Comparison of ENCODE assay signal across 17 cellular contexts in the genomic region with DNA sequence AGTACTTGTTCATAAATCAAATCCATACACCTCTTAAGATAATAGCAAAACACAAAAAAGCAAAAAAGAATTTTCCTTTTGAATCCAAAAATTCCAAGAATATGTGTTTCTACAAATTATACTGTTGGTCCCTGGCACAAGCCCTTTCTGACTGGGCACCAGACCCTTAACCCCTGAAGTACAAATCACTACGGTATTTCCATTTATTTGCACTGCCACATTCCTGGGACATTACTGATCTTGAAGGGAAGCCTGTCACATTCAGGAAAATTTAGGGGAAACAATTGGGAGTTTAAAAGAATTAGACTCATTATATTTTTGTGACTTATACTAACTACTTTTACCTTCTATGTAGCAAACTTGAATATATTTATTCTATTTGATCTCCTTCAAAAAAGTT.
"Had no signal": no experiment of that assay in that cellular context is flagged by ENCODE, and none has a peak within 500 bp of the region (broad histone marks: within the 10 kb centered on the region; RNA-seq: fewer than 3 reads in every experiment).

No MANE protein-coding gene starts in this region.

- H3K9me3 ChIP-seq: left lung, mucosa of descending colon, right atrium auricular region, stomach, thoracic aorta, upper lobe of right lung had no signal

- H3K36me3 Mint-ChIP-seq: activated naive CD8-positive, alpha-beta T cell treated with anti-CD3 and anti-CD28 coated beads for 36 hours; naive thymus-derived CD4-positive, alpha-beta T cell had no signal

- H3K4me3 Mint-ChIP-seq: activated naive CD8-positive, alpha-beta T cell treated with anti-CD3 and anti-CD28 coated beads for 36 hours; activated T-helper 1 cell treated with anti-CD3 and anti-CD28 coated beads, Interleukin-12 subunit alpha, Interleukin-12 subunit beta, Interleukin-2, Interleukin-4 antibody, amounts not matched to agents 30 ng/mL and 10 ng/mL and 1 ng/mL, durations not matched to agents 14 hours and 24 hours and 36 hours; naive thymus-derived CD4-positive, alpha-beta T cell had no signal

- H3K27ac Mint-ChIP-seq: activated naive CD8-positive, alpha-beta T cell treated with anti-CD3 and anti-CD28 coated beads for 36 hours; activated T-helper 1 cell treated with anti-CD3 and anti-CD28 coated beads, Interleukin-12 subunit alpha, Interleukin-12 subunit beta, Interleukin-2, Interleukin-4 antibody, amounts not matched to agents 30 ng/mL and 10 ng/mL and 1 ng/mL, durations not matched to agents 14 hours and 24 hours and 36 hours; naive thymus-derived CD4-positive, alpha-beta T cell had no signal

- H3K4me1 ChIP-seq: upper lobe of right lung had no signal

- H3K9me3 Mint-ChIP-seq: activated naive CD8-positive, alpha-beta T cell treated with anti-CD3 and anti-CD28 coated beads for 36 hours; activated T-helper 1 cell treated with anti-CD3 and anti-CD28 coated beads, Interleukin-12 subunit alpha, Interleukin-12 subunit beta, Interleukin-2, Interleukin-4 antibody, amounts not matched to agents 30 ng/mL and 10 ng/mL and 1 ng/mL, durations not matched to agents 14 hours and 24 hours and 36 hours; naive thymus-derived CD4-positive, alpha-beta T cell had no signal

- H3K36me3 ChIP-seq: brain microvascular endothelial cell, left lung, right atrium auricular region, stomach, thoracic aorta, upper lobe of right lung had no signal

- H3K27me3 ChIP-seq: brain microvascular endothelial cell, left lung, right atrium auricular region, stomach, upper lobe of right lung had no signal

- ATAC-seq: left lung; mucosa of descending colon; naive thymus-derived CD4-positive, alpha-beta T cell; upper lobe of right lung had no signal

- H3K27ac ChIP-seq: brain microvascular endothelial cell, left lung, right atrium auricular region, stomach, thoracic aorta, upper lobe of right lung had no signal

- H3K4me1 Mint-ChIP-seq: activated naive CD8-positive, alpha-beta T cell treated with anti-CD3 and anti-CD28 coated beads for 36 hours had no signal

- H3K4me3 ChIP-seq: left lung, mucosa of descending colon, right atrium auricular region, stomach, thoracic aorta, upper lobe of right lung had no signal

- DNase-seq: activated CD4-positive, alpha-beta T cell treated with anti-CD3 and anti-CD28 coated beads, Interleukin-2, amount 50 U/mL, for 1 hour; activated CD8-positive, alpha-beta memory T cell treated with anti-CD3 and anti-CD28 coated beads for 24 hours; activated naive CD8-positive, alpha-beta T cell treated with anti-CD3 and anti-CD28 coated beads for 36 hours; amygdala; brain microvascular endothelial cell; cortex of kidney; effector memory CD4-positive, alpha-beta T cell; left lung; mucosa of descending colon; naive thymus-derived CD4-positive, alpha-beta T cell; posterior cingulate gyrus; stomach; T-helper 2 cell; upper lobe of right lung had no signal
